25 cellular contexts compared by ENCODE assay signal in genomic region chr9:107710988-107711387, GRCh38.
DNase-seq lines count a peak whose midpoint lies in the region; ATAC-seq and TF ChIP-seq lines count a peak whose summit lies in the region.
"Had no signal": no experiment of that assay in that cellular context is flagged by ENCODE, and none has a peak within 500 bp of the region (broad histone marks: within the 10 kb centered on the region; RNA-seq: fewer than 3 reads in every experiment).

No MANE protein-coding gene starts in this region.

- no peak for TF ChIP-seq POLR2A in breast epithelium (IDR thresholded peaks at IDR 0.05)

- H3K79me2 ChIP-seq in ACC112 (ENCODE audit: control insufficient read depth, insufficient read depth, low read length, unreplicated experiment) (no peaks in the 10 kb centered on the region), fibroblast of lung (ENCODE audit: control insufficient read depth, insufficient read depth, low read length) (no peaks in the 10 kb centered on the region), GM23338 (replicated peaks; ENCODE audit: insufficient read depth) (no peaks in the 10 kb centered on the region)

- no peaks in the 10 kb centered on the region for H3K27me3 ChIP-seq in ACC112 (ENCODE audit: insufficient read depth, low read length)
- H3K27me3 ChIP-seq in breast epithelium: no peaks in the 10 kb centered on the region
- no peaks in the 10 kb centered on the region for H3K27me3 ChIP-seq in fibroblast of lung (ENCODE audit: control insufficient read depth, insufficient read depth, low read length)
- H3K27me3 ChIP-seq in GM23338 (ENCODE audit: insufficient read depth): no peaks in the 10 kb centered on the region
- H3K27me3 ChIP-seq: ascending aorta, BLaER1, ovary had no signal

- intact Hi-C loops in breast epithelium (cut with DNase I; ENCODE audit: low total_unique reads): no loop called here

- H3K4me3 ChIP-seq in ACC112 (ENCODE audit: low read depth, low read length) (no peak overlapping the region), breast epithelium (no peak overlapping the region), fibroblast of lung (replicated peaks in 1 of 4; ENCODE audit: control extremely low read depth in 1 of 4, insufficient read depth in 1 of 4, low read depth in 3 of 4, low read length in 4 of 4) (no peak overlapping the region), GM23338 (no peak overlapping the region)
- H3K4me3 ChIP-seq: ascending aorta, BLaER1, left ventricle myocardium inferior, ovary had no signal

- no peak overlapping the region for H3K27ac Mint-ChIP-seq in GM23338
- H3K27ac Mint-ChIP-seq: activated naive CD8-positive, alpha-beta T cell treated with anti-CD3 and anti-CD28 coated beads for 36 hours; activated T-helper 17 cell treated with anti-CD3 and anti-CD28 coated beads, Interleukin-2, amount 50 U/mL, for 72 hours; nephron; T-helper 2 cell treated with Interferon-gamma antibody and Interleukin-4, amounts not matched to agents 5 μg/mL and 100 μg/mL, for 36 hours had no signal

- no peak overlapping the region for H3K9ac ChIP-seq in fibroblast of lung (ENCODE audit: insufficient read depth, low read length)
- H3K9ac ChIP-seq: BLaER1 had no signal

- H3K4me1 ChIP-seq in ACC112 (ENCODE audit: control insufficient read depth, insufficient read depth, low read length, unreplicated experiment) (peaks cover 57% of the 10 kb centered on the region), breast epithelium (no peaks in the 10 kb centered on the region), fibroblast of lung (ENCODE audit: control insufficient read depth, extremely low read depth, insufficient read depth, low read length) (peaks cover 19% of the 10 kb centered on the region), GM23338 (ENCODE audit: insufficient read depth) (no peaks in the 10 kb centered on the region)
- H3K4me1 ChIP-seq: BLaER1 had no signal

- DNase-seq in NCI-H2196 (lab: John Stamatoyannopoulos, UW; ENCODE audit: unreplicated experiment): peak; percentile 37
- no peak for DNase-seq in breast epithelium (ENCODE audit: low spot score in 2 of 2)
- no peak for DNase-seq in fibroblast of lung (ENCODE audit: low read depth in 2 of 2)
- no peak for DNase-seq in SIG-M5 (lab: John Stamatoyannopoulos, UW)
- no peak for DNase-seq in activated T-cell treated with anti-CD3 and anti-CD28 coated beads, Interleukin-2, amount 50 U/mL, for 48 hours
- DNase-seq in GM23338 (ENCODE audit: low spot score): no peak
- no peak for DNase-seq in GM03348 (ENCODE audit: low spot score)
- DNase-seq: activated CD4-positive, alpha-beta T cell treated with anti-CD3 and anti-CD28 coated beads for 48 hours; activated naive CD8-positive, alpha-beta T cell treated with anti-CD3 and anti-CD28 coated beads for 36 hours; DND-41; erythroblast; left ventricle myocardium inferior; midbrain; NCI-H1105; retina had no signal

- no peaks in the 10 kb centered on the region for H4K20me1 ChIP-seq in fibroblast of lung (ENCODE audit: control insufficient read depth, extremely low read depth, insufficient read depth, low read length)
- H4K20me1 ChIP-seq in GM23338 (replicated peaks; ENCODE audit: insufficient read depth): no peaks in the 10 kb centered on the region
- H4K20me1 ChIP-seq: BLaER1 had no signal

- no peak overlapping the region for H3K4me3 Mint-ChIP-seq in GM23338
- H3K4me3 Mint-ChIP-seq: activated naive CD8-positive, alpha-beta T cell treated with anti-CD3 and anti-CD28 coated beads for 36 hours; activated T-helper 17 cell treated with anti-CD3 and anti-CD28 coated beads, Interleukin-2, amount 50 U/mL, for 72 hours; central memory CD8-positive, alpha-beta T cell; nephron; T-helper 2 cell treated with Interferon-gamma antibody and Interleukin-4, amounts not matched to agents 5 μg/mL and 100 μg/mL, for 36 hours had no signal

- H3K27ac ChIP-seq in ACC112 (ENCODE audit: low read depth, low read length) (peak overlapping the region; percentile 72), breast epithelium (peak overlapping the region; percentile 32 to 50), fibroblast of lung (ENCODE audit: insufficient read depth, low read length) (peak overlapping the region; percentile 3), GM23338 (ENCODE audit: low read depth) (no peak overlapping the region)
- H3K27ac ChIP-seq: ascending aorta, BLaER1, HL-60, left ventricle myocardium inferior, ovary had no signal

- TF ChIP-seq CTCF in breast epithelium (IDR thresholded peaks at IDR 0.05): no peak
- TF ChIP-seq CTCF in fibroblast of lung (conservative IDR thresholded peaks at IDR 0.05 in 1 of 2, IDR thresholded peaks at IDR 0.05 in 1 of 2; ENCODE audit: low read depth in 1 of 2, low read length in 2 of 2): no peak
- no peak for TF ChIP-seq CTCF in GM23338 (conservative IDR thresholded peaks at IDR 0.05; ENCODE audit: low read depth in 2 of 2)

- H3K9me3 Mint-ChIP-seq in GM23338: no peaks in the 10 kb centered on the region
- H3K9me3 Mint-ChIP-seq: activated naive CD8-positive, alpha-beta T cell treated with anti-CD3 and anti-CD28 coated beads for 36 hours; nephron; T-helper 2 cell treated with Interferon-gamma antibody and Interleukin-4, amounts not matched to agents 5 μg/mL and 100 μg/mL, for 36 hours had no signal

- H3K9me2 ChIP-seq in GM23338 (ENCODE audit: insufficient read depth): no peaks in the 10 kb centered on the region; the same call in 1 of the 2 replicates

- no peaks in the 10 kb centered on the region for H3K27me3 Mint-ChIP-seq in GM23338 (ENCODE audit: insufficient read depth, low read depth, poor library complexity)
- H3K27me3 Mint-ChIP-seq: activated T-helper 17 cell treated with anti-CD3 and anti-CD28 coated beads, Interleukin-2, amount 50 U/mL, for 72 hours; central memory CD8-positive, alpha-beta T cell had no signal

- no peaks in the 10 kb centered on the region for H3K36me3 Mint-ChIP-seq in GM23338 (ENCODE audit: low read depth)
- H3K36me3 Mint-ChIP-seq: activated naive CD8-positive, alpha-beta T cell treated with anti-CD3 and anti-CD28 coated beads for 36 hours had no signal

- no peaks in the 10 kb centered on the region for H3K4me1 Mint-ChIP-seq in GM23338
- H3K4me1 Mint-ChIP-seq: activated naive CD8-positive, alpha-beta T cell treated with anti-CD3 and anti-CD28 coated beads for 36 hours; activated T-helper 17 cell treated with anti-CD3 and anti-CD28 coated beads, Interleukin-2, amount 50 U/mL, for 72 hours; central memory CD8-positive, alpha-beta T cell had no signal

- H3K9me3 ChIP-seq in breast epithelium: no peaks in the 10 kb centered on the region
- no peaks in the 10 kb centered on the region for H3K9me3 ChIP-seq in fibroblast of lung (ENCODE audit: control insufficient read depth, insufficient read depth, low read depth, low read length)
- H3K9me3 ChIP-seq: ascending aorta, BLaER1, left ventricle myocardium inferior, ovary had no signal

- H3K36me3 ChIP-seq in ACC112 (ENCODE audit: insufficient read depth, low read length): no peaks in the 10 kb centered on the region
- no peaks in the 10 kb centered on the region for H3K36me3 ChIP-seq in breast epithelium
- H3K36me3 ChIP-seq in fibroblast of lung (ENCODE audit: control insufficient read depth, insufficient read depth, low read length): no peaks in the 10 kb centered on the region
- no peaks in the 10 kb centered on the region for H3K36me3 ChIP-seq in GM23338 (ENCODE audit: insufficient read depth)
- H3K36me3 ChIP-seq: ascending aorta, BLaER1, left ventricle myocardium inferior, ovary had no signal

- H2AFZ ChIP-seq in ACC112 (ENCODE audit: low read length, unreplicated experiment) (peak overlapping the region; percentile 2), fibroblast of lung (ENCODE audit: low read length) (no peak overlapping the region), GM23338 (no peak overlapping the region)

- H3F3A ChIP-seq in GM23338 (replicated peaks; ENCODE audit: low read depth): no peaks in the 10 kb centered on the region

- no peak for ATAC-seq in GM23338
- ATAC-seq: activated T-helper 17 cell treated with anti-CD3 and anti-CD28 coated beads, Interleukin-2, amount 50 U/mL, for 72 hours; HepG2 had no signal

- no peak overlapping the region for H3K4me2 ChIP-seq in fibroblast of lung (ENCODE audit: extremely low read depth, insufficient read depth, low read length)
- H3K4me2 ChIP-seq in GM23338: no peak overlapping the region
- H3K4me2 ChIP-seq: BLaER1 had no signal

TF ChIP-seq in GM23338, 12 proteins besides CTCF, POLR2A, EP300 and RAD21 (continues in another document):
- no peak for TF ChIP-seq NANOG (IDR thresholded peaks at IDR 0.05; ENCODE audit: borderline replicate concordance)
- TF ChIP-seq ZNF331 (CRISPR knock-in tag; IDR thresholded peaks at IDR 0.05; ENCODE audit: low read depth): no peak
- TF ChIP-seq STAT1 (IDR thresholded peaks at IDR 0.05; ENCODE audit: unreplicated experiment): no peak
- no peak for TF ChIP-seq EZH2 (IDR thresholded peaks at IDR 0.05; ENCODE audit: low read depth, unreplicated experiment)
- TF ChIP-seq ZNF114 (CRISPR knock-in tag; IDR thresholded peaks at IDR 0.05): no peak
- no peak for TF ChIP-seq CREB1 (CRISPR knock-in tag; IDR thresholded peaks at IDR 0.05; ENCODE audit: low read depth)
- no peak for TF ChIP-seq JUNB (IDR thresholded peaks at IDR 0.05; ENCODE audit: unreplicated experiment)
